ENCODE assay signal across 12 cellular contexts in the genomic region with DNA sequence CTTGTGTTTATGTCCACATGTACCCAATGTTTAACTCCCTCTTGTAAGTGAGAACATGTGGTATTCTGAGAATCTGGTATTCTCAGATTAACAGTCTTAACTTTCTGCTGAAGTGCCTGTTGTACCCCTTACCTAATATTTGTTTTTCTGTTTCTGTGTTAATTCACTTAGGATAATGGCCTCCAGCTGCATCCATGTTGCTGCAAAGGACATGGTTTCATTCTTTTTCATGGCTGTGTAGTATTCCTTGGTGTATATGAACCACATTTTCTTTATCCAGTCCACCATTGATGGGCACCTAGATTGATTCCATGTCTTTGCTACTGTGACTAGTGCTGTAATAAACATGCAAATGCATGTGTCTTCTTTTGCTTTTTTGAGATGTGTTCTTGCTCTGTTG. TPM values are rescaled to one million over a fixed set of nuclear protein-coding genes. Genes with fewer than 3 reads are reported as not detected.
"Had no signal": no experiment of that assay in that cellular context is flagged by ENCODE, and none has a peak within 500 bp of the region (broad histone marks: within the 10 kb centered on the region; RNA-seq: fewer than 3 reads in every experiment).

No MANE protein-coding gene starts in this region.

RNA-seq across cellular contexts. Expression of a gene that starts 25.1 kb away (rescaled TPM):
- total RNA-seq: activated CD4-positive, alpha-beta memory T cell treated with anti-CD3 and anti-CD28 coated beads, Interleukin-2, amount 10 ng/mL, durations not matched to agents 7 days and 5 days; activated CD4-positive, alpha-beta T cell treated with anti-CD3 and anti-CD28 coated beads for 36 hours; activated CD4-positive, alpha-beta T cell treated with anti-CD3 and anti-CD28 coated beads, Interleukin-2, amount 10 ng/mL, durations not matched to agents 7 days and 5 days; activated CD8-positive, alpha-beta memory T cell treated with anti-CD3 and anti-CD28 coated beads, Interleukin-2, amount 10 ng/mL, durations not matched to agents 7 days and 5 days; activated CD8-positive, alpha-beta T cell treated with anti-CD3 and anti-CD28 coated beads, Interleukin-2, amount 10 ng/mL, durations not matched to agents 7 days and 5 days; activated naive CD8-positive, alpha-beta T cell treated with anti-CD3 and anti-CD28 coated beads, Interleukin-2, amount 10 ng/mL, durations not matched to agents 7 days and 5 days; activated T-helper 2 cell treated with anti-CD3 and anti-CD28 coated beads, Interferon-gamma antibody, Interleukin-2, Interleukin-4, amounts not matched to agents 10 μg/mL and 5 μg/mL and 100 μg/mL, durations not matched to agents 14 hours and 24 hours and 36 hours; ascending aorta; bronchial epithelial cell; T-helper 1 cell treated with Interleukin-12 subunit alpha and Interleukin-12 subunit beta and Interleukin-4 antibody, amounts not matched to agents 30 ng/mL and 1 ng/mL, for 36 hours; T-helper 17 cell; T-helper 2 cell treated with Interferon-gamma antibody and Interleukin-4, amounts not matched to agents 100 ng/mL and 5 ng/mL, for 36 hours had no signal

RNA-seq across cellular contexts. Expression of a gene that starts 35.6 kb away (rescaled TPM):
- total RNA-seq: activated T-helper 2 cell treated with anti-CD3 and anti-CD28 coated beads, Interferon-gamma antibody, Interleukin-2, Interleukin-4, amounts not matched to agents 10 μg/mL and 5 μg/mL and 100 μg/mL, durations not matched to agents 14 hours and 24 hours and 36 hours; T-helper 1 cell treated with Interleukin-12 subunit alpha and Interleukin-12 subunit beta and Interleukin-4 antibody, amounts not matched to agents 30 ng/mL and 1 ng/mL, for 36 hours; T-helper 2 cell treated with Interferon-gamma antibody and Interleukin-4, amounts not matched to agents 100 ng/mL and 5 ng/mL, for 36 hours had no signal

RNA-seq across cellular contexts. Expression of a gene that starts 47.1 kb away (rescaled TPM):
- total RNA-seq: activated CD8-positive, alpha-beta T cell treated with anti-CD3 and anti-CD28 coated beads, Interleukin-2, amount 10 ng/mL, durations not matched to agents 7 days and 5 days; ascending aorta had no signal
